Comparison of ENCODE assay signal across 11 cellular contexts in the genomic region with DNA sequence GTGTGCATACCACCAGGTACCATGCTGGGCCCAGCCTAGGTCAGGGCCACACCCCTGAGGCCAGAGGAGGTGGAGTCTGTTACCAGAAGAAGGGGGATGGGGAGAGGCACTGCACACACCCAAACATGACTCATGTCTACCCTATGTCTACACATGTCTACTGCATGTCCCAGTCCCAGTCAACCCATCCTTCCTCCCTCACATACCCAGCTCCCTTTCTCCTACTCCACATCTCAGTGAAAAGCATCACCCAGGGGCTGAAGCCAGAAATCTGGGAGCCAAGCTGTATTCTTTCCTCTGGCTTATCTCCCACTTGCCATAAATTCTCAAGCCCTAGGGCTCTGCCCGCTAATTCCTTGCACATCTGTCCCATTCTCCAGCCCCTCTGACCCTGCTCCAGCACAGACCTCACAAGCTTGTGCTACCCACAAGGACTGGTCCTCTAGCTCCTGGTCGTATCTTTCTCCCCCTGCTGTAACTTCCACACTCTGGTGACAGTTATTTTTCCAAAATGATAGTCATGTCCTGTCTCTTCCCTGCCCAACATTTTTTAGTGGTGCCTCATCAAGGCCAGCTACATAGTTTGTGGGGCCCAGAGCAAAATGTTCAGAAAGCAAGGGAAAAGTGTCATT. TPM values are rescaled to one million over a fixed set of nuclear protein-coding genes. Genes with fewer than 3 reads are reported as not detected.
DNase-seq lines count a peak whose midpoint lies in the region; ATAC-seq, FAIRE-seq and TF ChIP-seq lines count a peak whose summit lies in the region.
"Had no signal": no experiment of that assay in that cellular context is flagged by ENCODE, and none has a peak within 500 bp of the region (broad histone marks: within the 10 kb centered on the region; RNA-seq: fewer than 3 reads in every experiment).

No MANE protein-coding gene starts in this region.

- no TSS peak for BruUV-seq in HepG2 (replicated peaks; lab: Mats Ljungman, UMichigan)

- no peak overlapping the region for H3K4me2 ChIP-seq in HepG2 (ENCODE audit: low read depth, low read length)
- H3K4me2 ChIP-seq: KMS-11 had no signal

- CTCF ChIA-PET in HepG2 (lab: Yijun Ruan, JAX; ENCODE audit: low intra/inter-chr PET ratio, low total read pairs), result no interaction called here

- no peaks in the 10 kb centered on the region for H3K36me3 Mint-ChIP-seq in activated naive CD8-positive, alpha-beta T cell treated with anti-CD3 and anti-CD28 coated beads, Interleukin-2, amount 10 ng/mL, durations not matched to agents 7 days and 5 days
- H3K36me3 Mint-ChIP-seq in activated naive CD8-positive, alpha-beta T cell treated with anti-CD3 and anti-CD28 coated beads for 36 hours, result no peaks in the 10 kb centered on the region

- H3K4me1 Mint-ChIP-seq in activated naive CD8-positive, alpha-beta T cell treated with anti-CD3 and anti-CD28 coated beads, Interleukin-2, amount 10 ng/mL, durations not matched to agents 7 days and 5 days, result no peaks in the 10 kb centered on the region
- H3K4me1 Mint-ChIP-seq in activated naive CD8-positive, alpha-beta T cell treated with anti-CD3 and anti-CD28 coated beads for 36 hours, result peaks cover 5% of the 10 kb centered on the region

- H3K36me3 ChIP-seq in HepG2 (replicated peaks in 1 of 2; ENCODE audit: control insufficient read depth in 1 of 2, insufficient read depth in 2 of 2, low read length in 2 of 2), result no peaks in the 10 kb centered on the region

- peaks cover 4% of the 10 kb centered on the region for H3K27me3 Mint-ChIP-seq in activated naive CD8-positive, alpha-beta T cell treated with anti-CD3 and anti-CD28 coated beads, Interleukin-2, amount 10 ng/mL, durations not matched to agents 7 days and 5 days
- H3K27me3 Mint-ChIP-seq in activated naive CD8-positive, alpha-beta T cell treated with anti-CD3 and anti-CD28 coated beads for 36 hours, result no peaks in the 10 kb centered on the region
- H3K27me3 Mint-ChIP-seq: memory B cell had no signal

- intact Hi-C loops in HepG2 (cut with micrococcal nuclease; ENCODE audit: unreplicated experiment), result no loop called here

- H3K9me3 Mint-ChIP-seq in activated naive CD8-positive, alpha-beta T cell treated with anti-CD3 and anti-CD28 coated beads, Interleukin-2, amount 10 ng/mL, durations not matched to agents 7 days and 5 days, result peaks cover 1% of the 10 kb centered on the region
- H3K9me3 Mint-ChIP-seq in activated naive CD8-positive, alpha-beta T cell treated with anti-CD3 and anti-CD28 coated beads for 36 hours, result no peaks in the 10 kb centered on the region

- 34% methylated on average over 2 of the region's 2 CpGs for WGBS in HepG2 (ENCODE audit: low lambda C conversion rate)

- no peak for TF ChIP-seq RAD21 in HepG2 (CRISPR knock-in tag; IDR thresholded peaks at IDR 0.05)

- TF ChIP-seq EP300 in HepG2 (IDR thresholded peaks at IDR 0.05; ENCODE audit: low read depth in 2 of 2, low read length in 2 of 2) (no peak), HepG2 (CRISPR knock-in tag; IDR thresholded peaks at IDR 0.05; ENCODE audit: borderline replicate concordance) (no peak)

- no peak for DNase-seq in activated naive CD8-positive, alpha-beta T cell treated with anti-CD3 and anti-CD28 coated beads, Interleukin-2, amount 10 ng/mL, durations not matched to agents 7 days and 5 days
- DNase-seq in activated naive CD8-positive, alpha-beta T cell treated with anti-CD3 and anti-CD28 coated beads for 36 hours, result no peak
- peak; percentile 60 for DNase-seq in astrocyte of the hippocampus (ENCODE audit: low read depth, low spot score)
- DNase-seq in HepG2 (ENCODE audit: low spot score), result peak; percentile 23
- DNase-seq in substantia nigra (lab: John Stamatoyannopoulos, UW), result no peak
- no peak for DNase-seq in NCI-H524 treated with DMSO at 0.1 percent for 48 hours (lab: John Stamatoyannopoulos, UW)
- no peak for DNase-seq in MV-4-11 (lab: John Stamatoyannopoulos, UW)
- DNase-seq: AML-193 had no signal

- in situ Hi-C loops in HepG2 (cut with HindIII; ENCODE audit: extremely low pct_ligation_motif_present, low pct_unique_long_range_greater_than_20kb), result no loop called here

- H3K27me3 ChIP-seq in HepG2 (ENCODE audit: control insufficient read depth in 1 of 2, insufficient read depth in 2 of 2, low read length in 2 of 2), result no peaks in the 10 kb centered on the region

- H3K27ac ChIP-seq in HepG2 (ENCODE audit: extremely low read length, insufficient read depth, low read length) (no peak overlapping the region), substantia nigra (ENCODE audit: low read depth, low read length, poor library complexity, severe bottlenecking) (no peak overlapping the region)
- H3K27ac ChIP-seq: KMS-11 had no signal

- H3K4me3 ChIP-seq in HepG2 (replicated peaks in 1 of 3; ENCODE audit: insufficient read depth in 1 of 3, low read depth in 2 of 3, low read length in 3 of 3), result no peak overlapping the region

- H3K4me3 Mint-ChIP-seq in activated naive CD8-positive, alpha-beta T cell treated with anti-CD3 and anti-CD28 coated beads, Interleukin-2, amount 10 ng/mL, durations not matched to agents 7 days and 5 days, result no peak overlapping the region
- no peak overlapping the region for H3K4me3 Mint-ChIP-seq in activated naive CD8-positive, alpha-beta T cell treated with anti-CD3 and anti-CD28 coated beads for 36 hours
- H3K4me3 Mint-ChIP-seq: memory B cell had no signal

- no peak overlapping the region for H3K9ac ChIP-seq in HepG2 (ENCODE audit: insufficient read depth, low read depth, low read length)
- H3K9ac ChIP-seq: KMS-11 had no signal

- FAIRE-seq in HepG2 (lab: Jason Lieb, UNC), result no peak

- H3K9me3 ChIP-seq in HepG2 (ENCODE audit: low read length), result no peaks in the 10 kb centered on the region

- POLR2A ChIA-PET in activated naive CD8-positive, alpha-beta T cell treated with anti-CD3 and anti-CD28 coated beads, Interleukin-2, amount 10 ng/mL, durations not matched to agents 7 days and 5 days (lab: Charles Lee), result no interaction called here
- POLR2A ChIA-PET in HepG2 (lab: Yijun Ruan, JAX), result no interaction called here

- ATAC-seq in activated naive CD8-positive, alpha-beta T cell treated with anti-CD3 and anti-CD28 coated beads, Interleukin-2, amount 10 ng/mL, durations not matched to agents 7 days and 5 days (ENCODE audit: low read depth), result no peak
- ATAC-seq in HepG2, result no peak; the same call in 2 of the 3 replicates
- ATAC-seq in GM19467 (IDR thresholded peaks at IDR 0.05; ENCODE audit: unreplicated experiment), result no peak

- no peaks in the 10 kb centered on the region for H3K79me2 ChIP-seq in HepG2 (ENCODE audit: insufficient read depth, low read length)

- H3K4me1 ChIP-seq in HepG2 (ENCODE audit: insufficient read depth, low read length), result no peaks in the 10 kb centered on the region

- TF ChIP-seq CTCF in HepG2 (CRISPR knock-in tag; IDR thresholded peaks at IDR 0.05), result no peak

- peak overlapping the region; percentile 55 for H3K27ac Mint-ChIP-seq in activated naive CD8-positive, alpha-beta T cell treated with anti-CD3 and anti-CD28 coated beads, Interleukin-2, amount 10 ng/mL, durations not matched to agents 7 days and 5 days
- no peak overlapping the region for H3K27ac Mint-ChIP-seq in activated naive CD8-positive, alpha-beta T cell treated with anti-CD3 and anti-CD28 coated beads for 36 hours
- H3K27ac Mint-ChIP-seq: memory B cell had no signal

- no peak overlapping the region for H2AFZ ChIP-seq in HepG2 (ENCODE audit: low read length)

- TF ChIP-seq POLR2A in HepG2 (IDR thresholded peaks at IDR 0.05; ENCODE audit: insufficient read depth in 1 of 2, low read depth in 2 of 2, low read length in 2 of 2), result no peak

- no peaks in the 10 kb centered on the region for H4K20me1 ChIP-seq in HepG2 (ENCODE audit: insufficient read depth, low read length)

TF ChIP-seq in HepG2, 621 proteins besides CTCF, POLR2A, EP300 and RAD21 (continues in another document):
- TF ChIP-seq ZBTB20 (CRISPR knock-in tag; IDR thresholded peaks at IDR 0.05; ENCODE audit: borderline replicate concordance, low read depth) (no peak), ZSCAN9 (CRISPR knock-in tag; IDR thresholded peaks at IDR 0.05; ENCODE audit: borderline replicate concordance) (no peak), ZNF883 (CRISPR knock-in tag; IDR thresholded peaks at IDR 0.05; ENCODE audit: not compliant biosample characterization) (no peak), CHD2 (IDR thresholded peaks at IDR 0.05; ENCODE audit: low read depth, low read length) (no peak), ARID2 (CRISPR knock-in tag; IDR thresholded peaks at IDR 0.05; ENCODE audit: borderline replicate concordance) (no peak), MIER2 (CRISPR knock-in tag; IDR thresholded peaks at IDR 0.05) (no peak), ZNF124 (CRISPR knock-in tag; IDR thresholded peaks at IDR 0.05) (no peak)

RNA-seq across cellular contexts. Expression of gene APPL2, which starts 18.0 kb away (rescaled TPM):
- 10 to 100 TPM; 35.0 to 42.8 TPM for total RNA-seq in activated naive CD8-positive, alpha-beta T cell treated with anti-CD3 and anti-CD28 coated beads, Interleukin-2, amount 10 ng/mL, durations not matched to agents 7 days and 5 days
- 10 to 100 TPM; 12.0 to 13.4 TPM for total RNA-seq in activated naive CD8-positive, alpha-beta T cell treated with anti-CD3 and anti-CD28 coated beads for 36 hours
- total RNA-seq in HepG2 (2016; rRNA removed; fragmentation: Illumina TruSeq; extraction: Trizol), result 9.9 and 10.5 TPM in 2 replicates
- 3.9 and 4.1 TPM in 2 replicates for total RNA-seq in HepG2 (2016; cell fraction: cytosol; rRNA removed; fragmentation: Illumina TruSeq; extraction: Trizol; ENCODE audit: low read depth)
- 9.9 and 11.1 TPM in 2 replicates for total RNA-seq in HepG2 (2016; cell fraction: insoluble cytoplasmic fraction; rRNA removed; fragmentation: Illumina TruSeq; extraction: Trizol)
- total RNA-seq in HepG2 (2016; cell fraction: membrane; rRNA removed; fragmentation: Illumina TruSeq; extraction: Trizol), result 10.0 and 11.6 TPM in 2 replicates
- total RNA-seq in HepG2 (2016; cell fraction: nucleus; rRNA removed; fragmentation: Illumina TruSeq; extraction: Trizol), result 15.0 and 18.1 TPM in 2 replicates
- 11.1 and 12.1 TPM in 2 replicates for polyA plus RNA-seq in HepG2 (2011; rRNA removed)
- 5.5 and 6.9 TPM in 2 replicates for polyA plus RNA-seq in HepG2 (2011; cell fraction: cytosol; rRNA removed)
- polyA plus RNA-seq in HepG2 (2011; cell fraction: nucleus; rRNA removed), result 18.2 and 20.1 TPM in 2 replicates
- polyA plus RNA-seq in HepG2 (2012), result 11.3 and 17.8 TPM in 2 replicates
- 4.7 and 5.2 TPM in 2 replicates for polyA plus RNA-seq in HepG2 (2016; cell fraction: cytosol; fragmentation: Illumina TruSeq; extraction: Trizol; ENCODE audit: low read depth)
- 11.6 and 12.2 TPM in 2 replicates for polyA plus RNA-seq in HepG2 (2016; cell fraction: insoluble cytoplasmic fraction; fragmentation: Illumina TruSeq; extraction: Trizol; ENCODE audit: low read depth)
- 8.7 and 8.8 TPM in 2 replicates for polyA plus RNA-seq in HepG2 (2016; cell fraction: membrane; fragmentation: Illumina TruSeq; extraction: Trizol; ENCODE audit: low read depth)
- 21.7 TPM in 2 replicates for polyA plus RNA-seq in HepG2 (2016; cell fraction: nucleus; fragmentation: Illumina TruSeq; extraction: Trizol; ENCODE audit: insufficient read depth, low read depth)
- 11.7 and 14.0 TPM in 2 replicates for polyA minus RNA-seq in HepG2 (2011; rRNA and poly(A)+ RNA removed; ENCODE audit: low replicate concordance)
- polyA minus RNA-seq in HepG2 (2011; cell fraction: cytosol; rRNA and poly(A)+ RNA removed), result 4.7 and 7.5 TPM in 2 replicates
- 30.4 and 41.6 TPM in 2 replicates for polyA minus RNA-seq in HepG2 (2011; cell fraction: nucleus; rRNA and poly(A)+ RNA removed)

Comparison
In these comparisons a context has a peak if more than half of its experiments do, and no peak if none do; other contexts are left out.
1. DNase-seq: peak in astrocyte of the hippocampus (single experiment) and HepG2 (single experiment); none in activated naive CD8-positive, alpha-beta T cell treated with anti-CD3 and anti-CD28 coated beads, Interleukin-2, amount 10 ng/mL, durations not matched to agents 7 days and 5 days (single experiment), activated naive CD8-positive, alpha-beta T cell treated with anti-CD3 and anti-CD28 coated beads for 36 hours (single experiment), substantia nigra (0 of 49), NCI-H524 treated with DMSO at 0.1 percent for 48 hours (single experiment) and MV-4-11 (single experiment).